Comparison of ENCODE assay signal across 1 cellular context in genomic region chr6:90586675-90587638, GRCh38.
TF ChIP-seq lines count a peak whose summit lies in the region.

TSS of gene MAP3K7 (minus strand) at chr6:90587072. CDS start at chr6:90586883, 189 bp downstream.

TF ChIP-seq in GM12878, 131 proteins besides CTCF, POLR2A, EP300 and RAD21 (continued from another document):
- peak; percentile 99 for TF ChIP-seq RELB (IDR thresholded peaks at IDR 0.05; ENCODE audit: low read depth)
- TF ChIP-seq WRNIP1 (IDR thresholded peaks at IDR 0.05; ENCODE audit: borderline replicate concordance, low read depth, low read length): 0 out of 2 replicates have a peak, but pooled peaks have one; percentile 39
- TF ChIP-seq BCLAF1 (IDR thresholded peaks at IDR 0.05): no peak
- no peak for TF ChIP-seq YBX1 (IDR thresholded peaks at IDR 0.05)
- TF ChIP-seq CREM (IDR thresholded peaks at IDR 0.05; ENCODE audit: low read depth): peak; percentile 100
- peak; percentile 85 for TF ChIP-seq IRF5 (IDR thresholded peaks at IDR 0.05; ENCODE audit: borderline replicate concordance)
- peak; percentile 83 for TF ChIP-seq HCFC1 (IDR thresholded peaks at IDR 0.05; ENCODE audit: low read length)
- peak; percentile 96 for TF ChIP-seq RCOR1 (conservative IDR thresholded peaks at IDR 0.05; ENCODE audit: low read depth, low read length)
- peak; percentile 69 for TF ChIP-seq RUNX3 (IDR thresholded peaks at IDR 0.05; ENCODE audit: low read length)
- TF ChIP-seq HSF1 (IDR thresholded peaks at IDR 0.05; ENCODE audit: low read depth, low read length): 0 out of 2 replicates have a peak, but pooled peaks have one; percentile 29
- 0 out of 2 replicates have a peak, but pooled peaks have one; percentile 35 for TF ChIP-seq ZBED1 (IDR thresholded peaks at IDR 0.05; ENCODE audit: borderline replicate concordance)
- peak; percentile 81; the same call in 1 of the 2 replicates for TF ChIP-seq LARP7 (IDR thresholded peaks at IDR 0.05)
- peak; percentile 99 for TF ChIP-seq NKRF (conservative IDR thresholded peaks at IDR 0.05)
- TF ChIP-seq MEF2A (IDR thresholded peaks at IDR 0.05; ENCODE audit: insufficient read depth, low read depth, low read length): 0 out of 2 replicates have a peak, but pooled peaks have one; percentile 32
